ENCODE assay signal across 8 cellular contexts in genomic region chr18:26103579-26103978, GRCh38.
A peak's percentile ranks its signal among the peaks of the same experiment; 100 is the strongest.
DNase-seq lines count a peak whose midpoint lies in the region; ATAC-seq and TF ChIP-seq lines count a peak whose summit lies in the region.

No MANE protein-coding gene starts in this region.

- no peak overlapping the region for H3K27ac ChIP-seq in brain microvascular endothelial cell

- TF ChIP-seq CTCF in GM12875 (IDR thresholded peaks at IDR 0.05; ENCODE audit: borderline replicate concordance, insufficient read depth, low read depth, low read length) (peak; percentile 26; the same call in 1 of the 2 replicates), brain microvascular endothelial cell (IDR thresholded peaks at IDR 0.05; ENCODE audit: low read depth, low read length, missing control alignments) (peak; percentile 29)

- no peaks in the 10 kb centered on the region for H3K36me3 ChIP-seq in brain microvascular endothelial cell (replicated peaks)

- ATAC-seq in HG02623 (IDR thresholded peaks at IDR 0.05; ENCODE audit: unreplicated experiment), result no peak

- peak; percentile 75 for DNase-seq in OCI-M1 (lab: John Stamatoyannopoulos, UW)
- no peak for DNase-seq in brain microvascular endothelial cell
- DNase-seq in stimulated activated CD4-positive, alpha-beta T cell treated with anti-CD3 and anti-CD28 coated beads, Interleukin-15, amount 100 ng/mL, for 48 hours (ENCODE audit: low read depth in 2 of 2), result peak; percentile 9 to 45
- no peak for DNase-seq in hippocampal formation (lab: John Stamatoyannopoulos, UW)
- no peak for DNase-seq in NCI-H2081 (lab: John Stamatoyannopoulos, UW)
- no peak for DNase-seq in RKO (ENCODE audit: low spot score)

- H3K4me3 ChIP-seq in GM12875 (ENCODE audit: low read depth, low read length) (no peak overlapping the region), brain microvascular endothelial cell (ENCODE audit: low read depth, low read length) (no peak overlapping the region)

- in situ Hi-C loops in brain microvascular endothelial cell (cut with HindIII; ENCODE audit: low pct_ligation_motif_present, low sequenced_read_pairs), result no loop called here

- no peaks in the 10 kb centered on the region for H3K27me3 ChIP-seq in brain microvascular endothelial cell (replicated peaks)

Comparison
In these comparisons a context has a peak if more than half of its experiments do, and no peak if none do; other contexts are left out.
1. DNase-seq: peak in OCI-M1 (single experiment) and stimulated activated CD4-positive, alpha-beta T cell treated with anti-CD3 and anti-CD28 coated beads, Interleukin-15, amount 100 ng/mL, for 48 hours (2 of 2); none in brain microvascular endothelial cell (single experiment), hippocampal formation (0 of 2), NCI-H2081 (0 of 2) and RKO (single experiment).